8 cellular contexts compared by ENCODE assay signal in genomic region chr7:23570592-23571200, GRCh38. TPM values are rescaled to one million over a fixed set of nuclear protein-coding genes. Genes with fewer than 3 reads are reported as not detected.
DNase-seq lines count a peak whose midpoint lies in the region; ATAC-seq and TF ChIP-seq lines count a peak whose summit lies in the region.

No MANE protein-coding gene starts in this region.

- TF ChIP-seq EP300 in esophagus muscularis mucosa (IDR thresholded peaks at IDR 0.05), result no peak

- H3K9ac ChIP-seq in OCI-LY1 (ENCODE audit: low read length), result no peak overlapping the region

- WGBS in esophagus muscularis mucosa, result 34% methylated on average over 5 of the region's 5 CpGs

- no peak overlapping the region for H3K4me3 Mint-ChIP-seq in natural killer cell

- H3K36me3 ChIP-seq in OCI-LY1 (ENCODE audit: insufficient read depth, low read length), result no peaks in the 10 kb centered on the region
- no peaks in the 10 kb centered on the region for H3K36me3 ChIP-seq in esophagus muscularis mucosa

- no peaks in the 10 kb centered on the region for H3K36me3 Mint-ChIP-seq in natural killer cell

- peak overlapping the region in 1 of 2 donors; percentile 38 for H3K27ac Mint-ChIP-seq in natural killer cell

- H4K20me1 ChIP-seq in OCI-LY1 (ENCODE audit: insufficient read depth, low read length), result no peaks in the 10 kb centered on the region

- TF ChIP-seq CTCF in OCI-LY1 (IDR thresholded peaks at IDR 0.05; ENCODE audit: low read length), result peak; percentile 99
- TF ChIP-seq CTCF in esophagus muscularis mucosa (IDR thresholded peaks at IDR 0.05), result peak; percentile 80 to 88 (median 84)
- peak; percentile 79 for TF ChIP-seq CTCF in natural killer cell (IDR thresholded peaks at IDR 0.05)

- H3K79me2 ChIP-seq in OCI-LY1 (ENCODE audit: insufficient read depth, low read length), result no peaks in the 10 kb centered on the region

- H3K4me1 Mint-ChIP-seq in natural killer cell, result peaks cover 0 to 5% of the 10 kb centered on the region in 2 donors

- H3K27ac ChIP-seq in OCI-LY1 (ENCODE audit: low read depth, low read length, poor library complexity, severe bottlenecking), result no peak overlapping the region
- H3K27ac ChIP-seq in esophagus muscularis mucosa (replicated peaks in 1 of 4), result no peak overlapping the region

- TF ChIP-seq POLR2A in esophagus muscularis mucosa (IDR thresholded peaks at IDR 0.05; ENCODE audit: low read depth), result no peak

- intact Hi-C loops in esophagus muscularis mucosa (cut with DNase I) (loop anchor here (10.0 kb wide), 1 partner anchor 1094 kb away; no protein-coding TSS in a partner anchor), natural killer cell (cut with micrococcal nuclease) (loop anchor here (1.0 to 5.0 kb wide), 2 partner anchors 127 to 142 kb away; no protein-coding TSS in a partner anchor)

- no peak overlapping the region for H3K4me2 ChIP-seq in OCI-LY1 (ENCODE audit: low read length)

- H3K4me3 ChIP-seq in OCI-LY1 (ENCODE audit: low read depth, low read length, poor library complexity, severe bottlenecking) (no peak overlapping the region), esophagus muscularis mucosa (no peak overlapping the region)

- H3K9me2 ChIP-seq in OCI-LY1 (ENCODE audit: low read depth, low read length), result no peaks in the 10 kb centered on the region

- DNase-seq in COR-L47 (lab: John Stamatoyannopoulos, UW) (peak; percentile 63), HUDEP-2 (lab: John Stamatoyannopoulos, UW; ENCODE audit: unreplicated experiment in 76 of 76) (peak in 63 of 76 experiments; percentile 2 to 80 (median 51)), esophagus muscularis mucosa (ENCODE audit: extremely low spot score) (no peak), natural killer cell (peak; percentile 61)
- DNase-seq in activated CD8-positive, alpha-beta memory T cell treated with anti-CD3 and anti-CD28 coated beads, Interleukin-2, amount 50 U/mL, for 48 hours, result peak; percentile 75
- DNase-seq in stimulated activated naive CD4-positive, alpha-beta T cell (lab: John Stamatoyannopoulos, UW), result peak; percentile 34 to 61 (median 48)

- H3K4me1 ChIP-seq in OCI-LY1 (ENCODE audit: insufficient read depth, low read length, severe bottlenecking), result no peaks in the 10 kb centered on the region
- H3K4me1 ChIP-seq in esophagus muscularis mucosa, result peaks cover 0 to 5% (median 0%) of the 10 kb centered on the region in 4 donors

- no peaks in the 10 kb centered on the region for H3K9me3 Mint-ChIP-seq in natural killer cell

- H3F3A ChIP-seq in OCI-LY1 (ENCODE audit: insufficient read depth, low read length), result no peaks in the 10 kb centered on the region

- H3K9me3 ChIP-seq in OCI-LY1 (ENCODE audit: low read length) (no peaks in the 10 kb centered on the region), esophagus muscularis mucosa (no peaks in the 10 kb centered on the region)

- H3K27me3 Mint-ChIP-seq in natural killer cell (ENCODE audit: low read depth in 2 of 2), result peaks cover 7 to 24% of the 10 kb centered on the region in 2 donors

- no peak overlapping the region for H2AFZ ChIP-seq in OCI-LY1 (ENCODE audit: low read length)

- H3K27me3 ChIP-seq in OCI-LY1 (ENCODE audit: insufficient read depth, low read length), result no peaks in the 10 kb centered on the region
- H3K27me3 ChIP-seq in esophagus muscularis mucosa, result peaks cover 0 to 23% (median 0%) of the 10 kb centered on the region in 4 donors

- peak; percentile 75 for ATAC-seq in GM19467 (IDR thresholded peaks at IDR 0.05; ENCODE audit: unreplicated experiment)
- peak; percentile 88 to 99 (median 99) for ATAC-seq in natural killer cell

RNA-seq across cellular contexts. Expression of gene CCDC126, which starts 26.5 kb away (rescaled TPM):
- total RNA-seq in esophagus muscularis mucosa, result 10 to 100 TPM; 14.6 to 21.2 (median 16.4) TPM
- total RNA-seq in natural killer cell, result 10 to 100 TPM; 13.4 to 19.0 (median 16.9) TPM

RNA-seq across cellular contexts. Expression of gene TRA2A, which starts 38.9 kb away (rescaled TPM):
- total RNA-seq in esophagus muscularis mucosa (10 to 100 TPM; 16.7 to 35.3 (median 28.7) TPM), natural killer cell (100 to 1,000 TPM; 269 to 385 (median 324) TPM)

Comparison
In these comparisons a context has a peak if more than half of its experiments do, and no peak if none do; other contexts are left out.
1. RNA of gene TRA2A, which starts 38.9 kb away (total RNA-seq): 269 to 385 TPM in natural killer cell; 16.7 to 35.3 TPM in esophagus muscularis mucosa; every median in the first group is over 4 times any median in the second.
2. Peak in every context shown above with its lines, with median percentiles within 50 percentile points of each other: CTCF ChIP-seq.